ENCODE assay signal across 15 cellular contexts in genomic region chr17:2687074-2687418, GRCh38. TPM values are rescaled to one million over a fixed set of nuclear protein-coding genes. Genes with fewer than 3 reads are reported as not detected.
DNase-seq lines count a peak whose midpoint lies in the region; FAIRE-seq and TF ChIP-seq lines count a peak whose summit lies in the region.
"Had no signal": no experiment of that assay in that cellular context is flagged by ENCODE, and none has a peak within 500 bp of the region (broad histone marks: within the 10 kb centered on the region; RNA-seq: fewer than 3 reads in every experiment).

No MANE protein-coding gene starts in this region.

- peaks cover 32% of the 10 kb centered on the region for H3K36me3 ChIP-seq in GM23248 (ENCODE audit: low read depth)
- H3K36me3 ChIP-seq in astrocyte (ENCODE audit: insufficient read depth, low read length), result peaks cover 22% of the 10 kb centered on the region

- H3K9ac ChIP-seq in GM23248 (0 out of 2 replicates have a peak overlapping the region, but pooled peaks have one; percentile 39), astrocyte (ENCODE audit: low read length) (no peak overlapping the region)
- H3K9ac ChIP-seq: KMS-11 had no signal

- H3K27me3 ChIP-seq in AG04450 (ENCODE audit: control insufficient read depth, insufficient read depth, low read length), result no peaks in the 10 kb centered on the region
- H3K27me3 ChIP-seq in GM23248 (replicated peaks; ENCODE audit: insufficient read depth), result no peaks in the 10 kb centered on the region
- no peaks in the 10 kb centered on the region for H3K27me3 ChIP-seq in astrocyte (ENCODE audit: insufficient read depth, low read length)
- H3K27me3 ChIP-seq: brain microvascular endothelial cell had no signal

- H3K4me1 ChIP-seq in GM23248 (ENCODE audit: insufficient read depth) (peaks cover 19% of the 10 kb centered on the region), astrocyte (ENCODE audit: insufficient read depth, low read length) (peaks cover 9% of the 10 kb centered on the region)

- no peak overlapping the region for H2AFZ ChIP-seq in GM23248
- no peak overlapping the region for H2AFZ ChIP-seq in astrocyte (ENCODE audit: low read depth, low read length)

- POLR2A ChIA-PET in AG04450 (lab: Yijun Ruan, JAX), result interaction anchor here (1.3 kb wide), 1 partner anchor 8 kb away, joined by 4 read pairs; no protein-coding TSS in a partner anchor

- H3K27me3 Mint-ChIP-seq in astrocyte (ENCODE audit: low read depth, unreplicated experiment), result no peaks in the 10 kb centered on the region
- no peaks in the 10 kb centered on the region for H3K27me3 Mint-ChIP-seq in nephron (ENCODE audit: low read depth)

- TF ChIP-seq CTCF in AG04450 (IDR thresholded peaks at IDR 0.05; ENCODE audit: low read depth, low read length), result no peak
- no peak for TF ChIP-seq CTCF in astrocyte (IDR thresholded peaks at IDR 0.05; ENCODE audit: insufficient read depth, low read depth, low read length)
- no peak for TF ChIP-seq CTCF in nephron (IDR thresholded peaks at IDR 0.05; ENCODE audit: unreplicated experiment in 3 of 3)

- DNase-seq in AG04450 (ENCODE audit: low read depth, low spot score), result no peak
- DNase-seq in GM23248, result no peak
- no peak for DNase-seq in astrocyte (ENCODE audit: low read depth)
- DNase-seq in glomerular visceral epithelial cell (ENCODE audit: extremely low spot score), result no peak
- no peak for DNase-seq in activated gamma-delta T cell (lab: John Stamatoyannopoulos, UW)
- no peak for DNase-seq in RKO (ENCODE audit: low spot score)
- DNase-seq in NCI-H2107 (lab: John Stamatoyannopoulos, UW), result no peak
- DNase-seq: DMS 273 treated with DMSO at 0.1 percent for 48 hours; NCI-H2029 treated with DMSO at 0.1 percent for 48 hours; stimulated activated CD4-positive, alpha-beta T cell treated with anti-CD3 and anti-CD28 coated beads, Interleukin-15, amount 100 ng/mL, for 24 hours had no signal

- peaks cover 10% of the 10 kb centered on the region for H3K79me2 ChIP-seq in GM23248 (ENCODE audit: insufficient read depth)
- no peaks in the 10 kb centered on the region for H3K79me2 ChIP-seq in astrocyte (ENCODE audit: insufficient read depth, low read length)

- H3F3A ChIP-seq in GM23248 (ENCODE audit: insufficient read depth), result peaks cover 70% of the 10 kb centered on the region

- H3K27ac ChIP-seq in AG04450 (ENCODE audit: low read depth, low read length), result peak overlapping the region; percentile 39
- H3K27ac ChIP-seq in GM23248, result peak overlapping the region; percentile 73
- H3K27ac ChIP-seq in astrocyte (ENCODE audit: low read depth, low read length), result no peak overlapping the region
- H3K27ac ChIP-seq: brain microvascular endothelial cell, KMS-11 had no signal

- in situ Hi-C loops in GM23248 (cut with MboI), result no loop called here

- CTCF ChIA-PET in AG04450 (lab: Charles Lee), result interaction anchor here (1.1 to 1.6 kb wide), 2 partner anchors 11 to 304 kb away, joined by 5 to 6 read pairs; no protein-coding TSS in a partner anchor

- no peaks in the 10 kb centered on the region for H3K9me3 Mint-ChIP-seq in astrocyte (ENCODE audit: unreplicated experiment)
- no peaks in the 10 kb centered on the region for H3K9me3 Mint-ChIP-seq in nephron
- H3K9me3 Mint-ChIP-seq: neural crest cell had no signal

- H3K4me3 ChIP-seq in AG04450 (ENCODE audit: low read depth, low read length) (no peak overlapping the region), GM23248 (no peak overlapping the region), astrocyte (ENCODE audit: insufficient read depth, low read depth, low read length) (no peak overlapping the region)

- H3K4me3 Mint-ChIP-seq in astrocyte (ENCODE audit: unreplicated experiment), result no peak overlapping the region
- H3K4me3 Mint-ChIP-seq in nephron, result no peak overlapping the region

- WGBS in GM23248 (ENCODE audit: low coverage in 1 of 2, low lambda C conversion rate in 2 of 2, missing lambda C conversion rate in 2 of 2), 2 experiments, result 25 to 35% methylated on average over 6 of the region's 6 CpGs

- H3K27ac Mint-ChIP-seq in astrocyte (ENCODE audit: unreplicated experiment) (peak overlapping the region; percentile 93), nephron (peak overlapping the region; percentile 66 to 89 (median 81))

- H4K20me1 ChIP-seq in GM23248 (ENCODE audit: insufficient read depth) (peaks cover 5% of the 10 kb centered on the region; the same call in 1 of the 2 replicates), astrocyte (ENCODE audit: insufficient read depth, low read length) (peaks cover 53% of the 10 kb centered on the region)

- H3K9me3 ChIP-seq in AG04450 (ENCODE audit: control insufficient read depth, insufficient read depth, low read length) (no peaks in the 10 kb centered on the region; the same call in 1 of the 2 replicates), GM23248 (ENCODE audit: low read depth) (no peaks in the 10 kb centered on the region), astrocyte (ENCODE audit: insufficient read depth, low read depth, low read length) (no peaks in the 10 kb centered on the region)

- H3K36me3 Mint-ChIP-seq in astrocyte (ENCODE audit: low read depth, unreplicated experiment) (peaks cover 18% of the 10 kb centered on the region), nephron (ENCODE audit: low read depth) (peaks cover 25% of the 10 kb centered on the region)

- FAIRE-seq in astrocyte (lab: Jason Lieb, UNC), result no peak
- FAIRE-seq: islet of Langerhans had no signal

- H3K4me1 Mint-ChIP-seq in astrocyte (ENCODE audit: low read depth, unreplicated experiment) (peaks cover 18% of the 10 kb centered on the region), nephron (peaks cover 9% of the 10 kb centered on the region)

- no peaks in the 10 kb centered on the region for H3K9me2 ChIP-seq in GM23248 (ENCODE audit: insufficient read depth)

- H3K4me2 ChIP-seq in GM23248 (ENCODE audit: unreplicated experiment), result no peak overlapping the region
- H3K4me2 ChIP-seq in astrocyte (ENCODE audit: low read length), result no peak overlapping the region
- H3K4me2 ChIP-seq: KMS-11 had no signal

RNA-seq across cellular contexts. Expression of gene CLUH, which starts 24.5 kb away (rescaled TPM):
- polyA plus RNA-seq in AG04450 (2011; rRNA removed) (7.1 and 9.0 TPM in 2 replicates), GM23248 (2016; fragmentation: Nextera tagmentation; extraction: Ambion mirVana) (16.3 and 16.9 TPM in 2 replicates)
- 9.5 and 12.0 TPM in 2 replicates for polyA minus RNA-seq in AG04450 (2011; rRNA and poly(A)+ RNA removed)
- 26.1 and 32.7 TPM in 2 replicates for total RNA-seq in GM23248 (2014; rRNA removed; shearing (Covaris generic))
- 48.0 and 53.6 TPM in 2 replicates for total RNA-seq in astrocyte
